ENCODE assay signal across 1 cellular context in the genomic region with DNA sequence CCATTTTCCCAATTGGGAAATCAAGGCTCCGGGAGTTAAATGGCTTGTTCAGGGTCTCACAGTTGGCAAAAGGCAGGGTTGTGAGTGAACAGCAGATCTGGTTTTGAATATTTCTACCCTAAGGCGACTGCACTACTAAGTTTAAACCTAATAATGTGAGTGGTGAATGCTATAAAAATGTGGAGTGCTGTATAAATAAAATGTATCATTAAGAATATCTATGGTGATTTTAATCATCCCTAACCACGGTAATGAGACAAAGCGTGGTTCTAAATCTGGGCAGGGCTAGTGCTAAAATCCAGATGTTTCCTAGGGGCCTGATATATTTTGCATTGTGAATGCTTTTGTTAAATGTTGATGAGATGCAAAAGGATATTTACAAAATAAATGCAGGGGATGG.
TF ChIP-seq lines count a peak whose summit lies in the region.

No MANE protein-coding gene starts in this region.

TF ChIP-seq in K562, 482 proteins besides CTCF, POLR2A, EP300 and RAD21:
- TF ChIP-seq ZNF551 (CRISPR knock-in tag; IDR thresholded peaks at IDR 0.05): no peak
- TF ChIP-seq KLF13 (tag; IDR thresholded peaks at IDR 0.05; ENCODE audit: borderline replicate concordance, low read depth): no peak
- TF ChIP-seq, protein P1, sequence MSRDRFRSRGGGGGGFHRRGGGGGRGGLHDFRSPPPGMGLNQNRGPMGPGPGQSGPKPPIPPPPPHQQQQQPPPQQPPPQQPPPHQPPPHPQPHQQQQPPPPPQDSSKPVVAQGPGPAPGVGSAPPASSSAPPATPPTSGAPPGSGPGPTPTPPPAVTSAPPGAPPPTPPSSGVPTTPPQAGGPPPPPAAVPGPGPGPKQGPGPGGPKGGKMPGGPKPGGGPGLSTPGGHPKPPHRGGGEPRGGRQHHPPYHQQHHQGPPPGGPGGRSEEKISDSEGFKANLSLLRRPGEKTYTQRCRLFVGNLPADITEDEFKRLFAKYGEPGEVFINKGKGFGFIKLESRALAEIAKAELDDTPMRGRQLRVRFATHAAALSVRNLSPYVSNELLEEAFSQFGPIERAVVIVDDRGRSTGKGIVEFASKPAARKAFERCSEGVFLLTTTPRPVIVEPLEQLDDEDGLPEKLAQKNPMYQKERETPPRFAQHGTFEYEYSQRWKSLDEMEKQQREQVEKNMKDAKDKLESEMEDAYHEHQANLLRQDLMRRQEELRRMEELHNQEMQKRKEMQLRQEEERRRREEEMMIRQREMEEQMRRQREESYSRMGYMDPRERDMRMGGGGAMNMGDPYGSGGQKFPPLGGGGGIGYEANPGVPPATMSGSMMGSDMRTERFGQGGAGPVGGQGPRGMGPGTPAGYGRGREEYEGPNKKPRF (IDR thresholded peaks at IDR 0.05; ENCODE audit: low read depth, low read length): no peak
- TF ChIP-seq, protein P2, sequence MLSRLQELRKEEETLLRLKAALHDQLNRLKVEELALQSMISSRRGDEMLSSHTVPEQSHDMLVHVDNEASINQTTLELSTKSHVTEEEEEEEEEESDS (CRISPR knock-in tag; IDR thresholded peaks at IDR 0.05): no peak
- TF ChIP-seq E4F1 (CRISPR knock-in tag; IDR thresholded peaks at IDR 0.05; ENCODE audit: borderline replicate concordance): no peak
- no peak for TF ChIP-seq ETV1 (tag; conservative IDR thresholded peaks at IDR 0.05; ENCODE audit: low read depth)
- TF ChIP-seq, protein P3, sequence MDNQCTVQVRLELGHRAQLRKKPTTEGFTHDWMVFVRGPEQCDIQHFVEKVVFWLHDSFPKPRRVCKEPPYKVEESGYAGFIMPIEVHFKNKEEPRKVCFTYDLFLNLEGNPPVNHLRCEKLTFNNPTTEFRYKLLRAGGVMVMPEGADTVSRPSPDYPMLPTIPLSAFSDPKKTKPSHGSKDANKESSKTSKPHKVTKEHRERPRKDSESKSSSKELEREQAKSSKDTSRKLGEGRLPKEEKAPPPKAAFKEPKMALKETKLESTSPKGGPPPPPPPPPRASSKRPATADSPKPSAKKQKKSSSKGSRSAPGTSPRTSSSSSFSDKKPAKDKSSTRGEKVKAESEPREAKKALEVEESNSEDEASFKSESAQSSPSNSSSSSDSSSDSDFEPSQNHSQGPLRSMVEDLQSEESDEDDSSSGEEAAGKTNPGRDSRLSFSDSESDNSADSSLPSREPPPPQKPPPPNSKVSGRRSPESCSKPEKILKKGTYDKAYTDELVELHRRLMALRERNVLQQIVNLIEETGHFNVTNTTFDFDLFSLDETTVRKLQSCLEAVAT (IDR thresholded peaks at IDR 0.05): no peak
- TF ChIP-seq RB1 (IDR thresholded peaks at IDR 0.05; ENCODE audit: low read depth): no peak
- TF ChIP-seq MAZ (CRISPR knock-in tag; conservative IDR thresholded peaks at IDR 0.05 in 1 of 2, IDR thresholded peaks at IDR 0.05 in 1 of 2): no peak
- TF ChIP-seq LCOR (CRISPR knock-in tag; IDR thresholded peaks at IDR 0.05): no peak
- TF ChIP-seq, protein P4, sequence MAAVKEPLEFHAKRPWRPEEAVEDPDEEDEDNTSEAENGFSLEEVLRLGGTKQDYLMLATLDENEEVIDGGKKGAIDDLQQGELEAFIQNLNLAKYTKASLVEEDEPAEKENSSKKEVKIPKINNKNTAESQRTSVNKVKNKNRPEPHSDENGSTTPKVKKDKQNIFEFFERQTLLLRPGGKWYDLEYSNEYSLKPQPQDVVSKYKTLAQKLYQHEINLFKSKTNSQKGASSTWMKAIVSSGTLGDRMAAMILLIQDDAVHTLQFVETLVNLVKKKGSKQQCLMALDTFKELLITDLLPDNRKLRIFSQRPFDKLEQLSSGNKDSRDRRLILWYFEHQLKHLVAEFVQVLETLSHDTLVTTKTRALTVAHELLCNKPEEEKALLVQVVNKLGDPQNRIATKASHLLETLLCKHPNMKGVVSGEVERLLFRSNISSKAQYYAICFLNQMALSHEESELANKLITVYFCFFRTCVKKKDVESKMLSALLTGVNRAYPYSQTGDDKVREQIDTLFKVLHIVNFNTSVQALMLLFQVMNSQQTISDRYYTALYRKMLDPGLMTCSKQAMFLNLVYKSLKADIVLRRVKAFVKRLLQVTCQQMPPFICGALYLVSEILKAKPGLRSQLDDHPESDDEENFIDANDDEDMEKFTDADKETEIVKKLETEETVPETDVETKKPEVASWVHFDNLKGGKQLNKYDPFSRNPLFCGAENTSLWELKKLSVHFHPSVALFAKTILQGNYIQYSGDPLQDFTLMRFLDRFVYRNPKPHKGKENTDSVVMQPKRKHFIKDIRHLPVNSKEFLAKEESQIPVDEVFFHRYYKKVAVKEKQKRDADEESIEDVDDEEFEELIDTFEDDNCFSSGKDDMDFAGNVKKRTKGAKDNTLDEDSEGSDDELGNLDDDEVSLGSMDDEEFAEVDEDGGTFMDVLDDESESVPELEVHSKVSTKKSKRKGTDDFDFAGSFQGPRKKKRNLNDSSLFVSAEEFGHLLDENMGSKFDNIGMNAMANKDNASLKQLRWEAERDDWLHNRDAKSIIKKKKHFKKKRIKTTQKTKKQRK (IDR thresholded peaks at IDR 0.05; ENCODE audit: borderline replicate concordance, low read depth, low read length): no peak
- TF ChIP-seq PHF8 (IDR thresholded peaks at IDR 0.05; ENCODE audit: borderline replicate concordance, low read length): no peak
- no peak for TF ChIP-seq ATF1 (CRISPR knock-in tag; IDR thresholded peaks at IDR 0.05)
- TF ChIP-seq ATF1 (tag; IDR thresholded peaks at IDR 0.05): no peak
- TF ChIP-seq ZNF354B (CRISPR knock-in tag; IDR thresholded peaks at IDR 0.05): no peak
- no peak for TF ChIP-seq ELF4 (CRISPR knock-in tag; IDR thresholded peaks at IDR 0.05)
- no peak for TF ChIP-seq SMAD3 (CRISPR knock-in tag; conservative IDR thresholded peaks at IDR 0.05)
- no peak for TF ChIP-seq SUPT5H (IDR thresholded peaks at IDR 0.05)
- TF ChIP-seq, protein P5, sequence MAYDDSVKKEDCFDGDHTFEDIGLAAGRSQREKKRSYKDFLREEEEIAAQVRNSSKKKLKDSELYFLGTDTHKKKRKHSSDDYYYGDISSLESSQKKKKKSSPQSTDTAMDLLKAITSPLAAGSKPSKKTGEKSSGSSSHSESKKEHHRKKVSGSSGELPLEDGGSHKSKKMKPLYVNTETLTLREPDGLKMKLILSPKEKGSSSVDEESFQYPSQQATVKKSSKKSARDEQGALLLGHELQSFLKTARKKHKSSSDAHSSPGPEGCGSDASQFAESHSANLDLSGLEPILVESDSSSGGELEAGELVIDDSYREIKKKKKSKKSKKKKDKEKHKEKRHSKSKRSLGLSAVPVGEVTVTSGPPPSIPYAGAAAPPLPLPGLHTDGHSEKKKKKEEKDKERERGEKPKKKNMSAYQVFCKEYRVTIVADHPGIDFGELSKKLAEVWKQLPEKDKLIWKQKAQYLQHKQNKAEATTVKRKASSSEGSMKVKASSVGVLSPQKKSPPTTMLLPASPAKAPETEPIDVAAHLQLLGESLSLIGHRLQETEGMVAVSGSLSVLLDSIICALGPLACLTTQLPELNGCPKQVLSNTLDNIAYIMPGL (CRISPR knock-in tag; IDR thresholded peaks at IDR 0.05): no peak
- no peak for TF ChIP-seq NFE2L1 (tag; IDR thresholded peaks at IDR 0.05; ENCODE audit: borderline replicate concordance, low read depth)
